ENCODE assay signal across 8 cellular contexts in the genomic region with DNA sequence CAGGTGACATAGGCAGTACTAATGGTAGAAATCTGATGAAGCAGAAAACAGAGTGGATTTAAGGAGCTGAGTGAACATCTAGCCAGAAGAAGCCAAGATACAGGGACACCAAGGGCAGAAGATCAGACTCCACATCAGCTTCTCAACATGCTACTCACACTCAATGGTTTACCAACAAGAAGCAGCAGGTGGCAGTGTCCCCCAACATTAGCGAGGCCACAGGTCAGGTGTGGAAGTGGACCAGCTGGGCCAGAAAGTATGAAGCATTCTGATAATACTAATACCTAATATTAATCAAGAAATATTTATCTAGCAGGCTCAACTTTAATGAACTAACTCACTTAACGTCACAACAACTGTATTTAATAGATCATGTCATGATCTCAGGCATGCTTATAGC.
DNase-seq lines count a peak whose midpoint lies in the region; ATAC-seq, FAIRE-seq and TF ChIP-seq lines count a peak whose summit lies in the region.

No MANE protein-coding gene starts in this region.

- intact Hi-C loops in HepG2 (cut with micrococcal nuclease; ENCODE audit: unreplicated experiment), result loop anchor here (1.0 kb wide), 2 partner anchors 78 to 571 kb away; no protein-coding TSS in a partner anchor

- no peak for TF ChIP-seq POLR2A in HepG2 (IDR thresholded peaks at IDR 0.05; ENCODE audit: insufficient read depth in 1 of 2, low read depth in 2 of 2, low read length in 2 of 2)

- no peaks in the 10 kb centered on the region for H3K36me3 ChIP-seq in HepG2 (replicated peaks in 1 of 2; ENCODE audit: control insufficient read depth in 1 of 2, insufficient read depth in 2 of 2, low read length in 2 of 2)

- BruUV-seq in HepG2 (replicated peaks; lab: Mats Ljungman, UMichigan), result no TSS peak

- H3K9me3 ChIP-seq in HepG2 (ENCODE audit: low read length), result no peaks in the 10 kb centered on the region

- CTCF ChIA-PET in HepG2 (lab: Yijun Ruan, JAX; ENCODE audit: low intra/inter-chr PET ratio, low total read pairs), result interaction anchor here (1.2 to 3.1 kb wide), 3 partner anchors 78 to 848 kb away, joined by 4 to 26 read pairs (median 8); no protein-coding TSS in a partner anchor

- no peaks in the 10 kb centered on the region for H3K27me3 ChIP-seq in HepG2 (ENCODE audit: control insufficient read depth in 1 of 2, insufficient read depth in 2 of 2, low read length in 2 of 2)

- no peaks in the 10 kb centered on the region for H3K4me1 ChIP-seq in HepG2 (ENCODE audit: insufficient read depth, low read length)

- DNase-seq in GM04504 (ENCODE audit: low read depth), result peak; percentile 31
- peak; percentile 16 for DNase-seq in Jurkat, Clone E6-1 (ENCODE audit: low read depth, low spot score)
- peak; percentile 19 for DNase-seq in activated CD4-positive, alpha-beta T cell treated with anti-CD3 and anti-CD28 coated beads for 1 hour
- DNase-seq in cerebellar cortex (ENCODE audit: low spot score), result peak; percentile 30
- peak; percentile 47 for DNase-seq in HepG2 (ENCODE audit: low spot score)
- DNase-seq in stimulated activated CD8-positive, alpha-beta memory T cell treated with anti-CD3 and anti-CD28 coated beads, Interleukin-4, amount 100 ng/mL, for 24 hours (ENCODE audit: low read depth), result peak; percentile 9
- no peak for DNase-seq in NCI-H2107 (lab: John Stamatoyannopoulos, UW)

- ATAC-seq in GM21515 (IDR thresholded peaks at IDR 0.05; ENCODE audit: unreplicated experiment), result peak; percentile 87
- ATAC-seq in HepG2, result peak; percentile 94

- no peak overlapping the region for H3K27ac ChIP-seq in HepG2 (ENCODE audit: extremely low read length, insufficient read depth, low read length)

- POLR2A ChIA-PET in HepG2 (lab: Yijun Ruan, JAX), result no interaction called here

- no peak overlapping the region for H3K9ac ChIP-seq in HepG2 (ENCODE audit: insufficient read depth, low read depth, low read length)

- no peak overlapping the region for H2AFZ ChIP-seq in HepG2 (ENCODE audit: low read length)

- no peaks in the 10 kb centered on the region for H4K20me1 ChIP-seq in HepG2 (ENCODE audit: insufficient read depth, low read length)

- H3K79me2 ChIP-seq in HepG2 (ENCODE audit: insufficient read depth, low read length), result no peaks in the 10 kb centered on the region

- in situ Hi-C loops in HepG2 (cut with HindIII; ENCODE audit: extremely low pct_ligation_motif_present, low pct_unique_long_range_greater_than_20kb), result loop anchor here (5.0 to 25.0 kb wide), 2 partner anchors 78 to 568 kb away; no protein-coding TSS in a partner anchor

- H3K4me3 ChIP-seq in Jurkat, Clone E6-1 (ENCODE audit: low read length), result no peak overlapping the region
- no peak overlapping the region for H3K4me3 ChIP-seq in HepG2 (replicated peaks in 1 of 3; ENCODE audit: insufficient read depth in 1 of 3, low read depth in 2 of 3, low read length in 3 of 3)

- TF ChIP-seq EP300 in HepG2 (IDR thresholded peaks at IDR 0.05; ENCODE audit: low read depth in 2 of 2, low read length in 2 of 2), result no peak
- TF ChIP-seq EP300 in HepG2 (CRISPR knock-in tag; IDR thresholded peaks at IDR 0.05; ENCODE audit: borderline replicate concordance), result no peak

- peak; percentile 80 for TF ChIP-seq CTCF in HepG2 (CRISPR knock-in tag; IDR thresholded peaks at IDR 0.05)

- no peak overlapping the region for H3K4me2 ChIP-seq in HepG2 (ENCODE audit: low read depth, low read length)

- FAIRE-seq in HepG2 (lab: Jason Lieb, UNC), result peak; percentile 59

- 0% methylated on average over 2 of the region's 2 CpGs for WGBS in HepG2 (ENCODE audit: low lambda C conversion rate)

- TF ChIP-seq RAD21 in HepG2 (CRISPR knock-in tag; IDR thresholded peaks at IDR 0.05), result peak; percentile 69; the same call in 1 of the 2 replicates

TF ChIP-seq in HepG2, 621 proteins besides CTCF, POLR2A, EP300 and RAD21:
- TF ChIP-seq STAG1 (CRISPR knock-in tag; IDR thresholded peaks at IDR 0.05) (peak; percentile 80), SMC3 (IDR thresholded peaks at IDR 0.05; ENCODE audit: low read length) (peak; percentile 56; the same call in 1 of the 2 replicates)
- TF ChIP-seq, protein P1, sequence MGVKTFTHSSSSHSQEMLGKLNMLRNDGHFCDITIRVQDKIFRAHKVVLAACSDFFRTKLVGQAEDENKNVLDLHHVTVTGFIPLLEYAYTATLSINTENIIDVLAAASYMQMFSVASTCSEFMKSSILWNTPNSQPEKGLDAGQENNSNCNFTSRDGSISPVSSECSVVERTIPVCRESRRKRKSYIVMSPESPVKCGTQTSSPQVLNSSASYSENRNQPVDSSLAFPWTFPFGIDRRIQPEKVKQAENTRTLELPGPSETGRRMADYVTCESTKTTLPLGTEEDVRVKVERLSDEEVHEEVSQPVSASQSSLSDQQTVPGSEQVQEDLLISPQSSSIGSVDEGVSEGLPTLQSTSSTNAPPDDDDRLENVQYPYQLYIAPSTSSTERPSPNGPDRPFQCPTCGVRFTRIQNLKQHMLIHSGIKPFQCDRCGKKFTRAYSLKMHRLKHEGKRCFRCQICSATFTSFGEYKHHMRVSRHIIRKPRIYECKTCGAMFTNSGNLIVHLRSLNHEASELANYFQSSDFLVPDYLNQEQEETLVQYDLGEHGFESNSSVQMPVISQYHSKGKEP (CRISPR knock-in tag; IDR thresholded peaks at IDR 0.05), result no peak
- TF ChIP-seq, protein P2, sequence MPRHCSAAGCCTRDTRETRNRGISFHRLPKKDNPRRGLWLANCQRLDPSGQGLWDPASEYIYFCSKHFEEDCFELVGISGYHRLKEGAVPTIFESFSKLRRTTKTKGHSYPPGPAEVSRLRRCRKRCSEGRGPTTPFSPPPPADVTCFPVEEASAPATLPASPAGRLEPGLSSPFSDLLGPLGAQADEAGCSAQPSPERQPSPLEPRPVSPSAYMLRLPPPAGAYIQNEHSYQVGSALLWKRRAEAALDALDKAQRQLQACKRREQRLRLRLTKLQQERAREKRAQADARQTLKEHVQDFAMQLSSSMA (CRISPR knock-in tag; IDR thresholded peaks at IDR 0.05), result no peak
- TF ChIP-seq, protein P3, sequence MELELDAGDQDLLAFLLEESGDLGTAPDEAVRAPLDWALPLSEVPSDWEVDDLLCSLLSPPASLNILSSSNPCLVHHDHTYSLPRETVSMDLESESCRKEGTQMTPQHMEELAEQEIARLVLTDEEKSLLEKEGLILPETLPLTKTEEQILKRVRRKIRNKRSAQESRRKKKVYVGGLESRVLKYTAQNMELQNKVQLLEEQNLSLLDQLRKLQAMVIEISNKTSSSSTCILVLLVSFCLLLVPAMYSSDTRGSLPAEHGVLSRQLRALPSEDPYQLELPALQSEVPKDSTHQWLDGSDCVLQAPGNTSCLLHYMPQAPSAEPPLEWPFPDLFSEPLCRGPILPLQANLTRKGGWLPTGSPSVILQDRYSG (CRISPR knock-in tag; IDR thresholded peaks at IDR 0.05), result no peak
- TF ChIP-seq, protein P4, sequence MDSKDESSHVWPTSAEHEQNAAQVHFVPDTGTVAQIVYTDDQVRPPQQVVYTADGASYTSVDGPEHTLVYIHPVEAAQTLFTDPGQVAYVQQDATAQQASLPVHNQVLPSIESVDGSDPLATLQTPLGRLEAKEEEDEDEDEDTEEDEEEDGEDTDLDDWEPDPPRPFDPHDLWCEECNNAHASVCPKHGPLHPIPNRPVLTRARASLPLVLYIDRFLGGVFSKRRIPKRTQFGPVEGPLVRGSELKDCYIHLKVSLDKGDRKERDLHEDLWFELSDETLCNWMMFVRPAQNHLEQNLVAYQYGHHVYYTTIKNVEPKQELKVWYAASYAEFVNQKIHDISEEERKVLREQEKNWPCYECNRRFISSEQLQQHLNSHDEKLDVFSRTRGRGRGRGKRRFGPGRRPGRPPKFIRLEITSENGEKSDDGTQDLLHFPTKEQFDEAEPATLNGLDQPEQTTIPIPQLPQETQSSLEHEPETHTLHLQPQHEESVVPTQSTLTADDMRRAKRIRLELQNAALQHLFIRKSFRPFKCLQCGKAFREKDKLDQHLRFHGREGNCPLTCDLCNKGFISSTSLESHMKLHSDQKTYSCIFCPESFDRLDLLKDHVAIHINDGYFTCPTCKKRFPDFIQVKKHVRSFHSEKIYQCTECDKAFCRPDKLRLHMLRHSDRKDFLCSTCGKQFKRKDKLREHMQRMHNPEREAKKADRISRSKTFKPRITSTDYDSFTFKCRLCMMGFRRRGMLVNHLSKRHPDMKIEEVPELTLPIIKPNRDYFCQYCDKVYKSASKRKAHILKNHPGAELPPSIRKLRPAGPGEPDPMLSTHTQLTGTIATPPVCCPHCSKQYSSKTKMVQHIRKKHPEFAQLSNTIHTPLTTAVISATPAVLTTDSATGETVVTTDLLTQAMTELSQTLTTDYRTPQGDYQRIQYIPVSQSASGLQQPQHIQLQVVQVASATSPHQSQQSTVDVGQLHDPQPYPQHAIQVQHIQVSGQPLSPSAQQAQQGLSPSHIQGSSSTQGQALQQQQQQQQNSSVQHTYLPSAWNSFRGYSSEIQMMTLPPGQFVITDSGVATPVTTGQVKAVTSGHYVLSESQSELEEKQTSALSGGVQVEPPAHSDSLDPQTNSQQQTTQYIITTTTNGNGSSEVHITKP (CRISPR knock-in tag; IDR thresholded peaks at IDR 0.05; ENCODE audit: low read depth), result no peak
TF ChIP-seq in HepG2: peak in this region for 2.
